ENCODE assay signal across 8 cellular contexts in genomic region chr1:179229214-179230140, GRCh38. TPM values are rescaled to one million over a fixed set of nuclear protein-coding genes. Genes with fewer than 3 reads are reported as not detected.
DNase-seq lines count a peak whose midpoint lies in the region; ATAC-seq and TF ChIP-seq lines count a peak whose summit lies in the region.

Gene ABL2, minus strand, starts transcription at chr1:179229677. Its CDS starts 280 bp downstream, at chr1:179229397.

- H3K27me3 ChIP-seq in heart left ventricle = no peaks in the 10 kb centered on the region
- H3K27me3 ChIP-seq in vagina = no peaks in the 10 kb centered on the region

- no peaks in the 10 kb centered on the region for H3K36me3 ChIP-seq in SK-N-MC (ENCODE audit: insufficient read depth, low read length)
- peaks cover 0 to 2% (median 0%) of the 10 kb centered on the region in 9 donors for H3K36me3 ChIP-seq in heart left ventricle
- H3K36me3 ChIP-seq in vagina = no peaks in the 10 kb centered on the region

- H3K9me3 ChIP-seq in SK-N-MC (ENCODE audit: low read depth, low read length) = no peaks in the 10 kb centered on the region
- no peaks in the 10 kb centered on the region for H3K9me3 ChIP-seq in heart left ventricle
- no peaks in the 10 kb centered on the region for H3K9me3 ChIP-seq in vagina

- TF ChIP-seq POLR2A in heart left ventricle (IDR thresholded peaks at IDR 0.05) (no peak), vagina (IDR thresholded peaks at IDR 0.05) (no peak)

- DNase-seq in COR-L47 (lab: John Stamatoyannopoulos, UW) (peak; percentile 69), HuH-7.5 (ENCODE audit: low spot score) (peak; percentile 58), SK-N-MC (ENCODE audit: low read depth, low spot score) (no peak), heart left ventricle (peak; percentile 35 to 73 (median 50)), pulmonary artery endothelial cell (ENCODE audit: low read depth, low spot score) (no peak), vagina (ENCODE audit: extremely low spot score in 2 of 2) (no peak)
- DNase-seq in activated naive CD8-positive, alpha-beta T cell treated with anti-CD3 and anti-CD28 coated beads, Interleukin-2, amount 50 U/mL, for 16 hours (ENCODE audit: low read depth, low spot score) = peak; percentile 6

- H3K4me1 ChIP-seq in heart left ventricle = peaks cover 0 to 30% (median 18%) of the 10 kb centered on the region in 12 donors
- peaks cover 23% of the 10 kb centered on the region for H3K4me1 ChIP-seq in vagina

- intact Hi-C loops in heart left ventricle (cut with DNase I) (loop anchor here in 5 of 10 donors (5.0 to 10.0 kb wide), 3 partner anchors 63 to 135 kb away; partner anchors contain the start of genes SOAT1 (in 4 of the 5) and AXDND1 (in 1 of the 5)), vagina (cut with DNase I) (no loop called here)

- TF ChIP-seq CTCF in heart left ventricle (IDR thresholded peaks at IDR 0.05) = peak in 1 of 12 donors; percentile 6
- no peak for TF ChIP-seq CTCF in vagina (IDR thresholded peaks at IDR 0.05)

- peak; percentile 55 for ATAC-seq in GM21381 (IDR thresholded peaks at IDR 0.05; ENCODE audit: unreplicated experiment)
- peak; percentile 41 to 89 (median 76) for ATAC-seq in heart left ventricle

- H3K9ac ChIP-seq in SK-N-MC (ENCODE audit: insufficient read length) = peak within 1 kb of the TSS; percentile 95

- H3K4me3 ChIP-seq in SK-N-MC (peak within 1 kb of the TSS; percentile 97), heart left ventricle (peak within 1 kb of the TSS; percentile 88 to 99 (median 98)), vagina (peak within 1 kb of the TSS; percentile 90 to 99)

- 0 to 1% (median 0%) methylated on average over 31 to 94 of the region's 94 CpGs for WGBS in heart left ventricle, 4 donors

- H3K27ac ChIP-seq in SK-N-MC (peak within 1 kb of the TSS; percentile 42; the same call in 1 of the 2 replicates), heart left ventricle (peak within 1 kb of the TSS; percentile 54 to 92 (median 87)), vagina (peak within 1 kb of the TSS; percentile 91)

RNA-seq across cellular contexts. Expression of gene ABL2, which starts in this region (rescaled TPM):
- 10 to 100 TPM in 6 of 9 donors, 1 to 10 TPM in 3; 7.0 to 22.0 (median 10.5) TPM for total RNA-seq in heart left ventricle
- polyA plus RNA-seq in heart left ventricle = 1 to 10 TPM; 2.5 to 6.6 TPM
- total RNA-seq in pulmonary artery endothelial cell = 138 and 158 TPM in 2 replicates
- 15.0 TPM for total RNA-seq in vagina

Comparison
In these comparisons a context has a peak if more than half of its experiments do, and no peak if none do; other contexts are left out.
1. DNase-seq: peak in COR-L47 (single experiment), HuH-7.5 (single experiment), activated naive CD8-positive, alpha-beta T cell treated with anti-CD3 and anti-CD28 coated beads, Interleukin-2, amount 50 U/mL, for 16 hours (single experiment) and heart left ventricle (5 of 5); none in SK-N-MC (single experiment), pulmonary artery endothelial cell (single experiment) and vagina (0 of 2).
2. Peak in every context shown above with its lines, with median percentiles within 50 percentile points of each other: H3K27ac ChIP-seq and H3K4me3 ChIP-seq.